ENCODE assay signal across 7 cellular contexts in genomic region chr5:127878174-127878750, GRCh38.
DNase-seq lines count a peak whose midpoint lies in the region; ATAC-seq and TF ChIP-seq lines count a peak whose summit lies in the region.

No MANE protein-coding gene starts in this region.

- H3K36me3 ChIP-seq in KMS-11 (ENCODE audit: insufficient read depth), result no peaks in the 10 kb centered on the region
- H3K36me3 ChIP-seq in SJCRH30, result no peaks in the 10 kb centered on the region
- no peaks in the 10 kb centered on the region for H3K36me3 ChIP-seq in smooth muscle cell (ENCODE audit: low read depth)

- WGBS in smooth muscle cell (ENCODE audit: low lambda C conversion rate), result 72% methylated on average over 4 of the region's 4 CpGs

- no peaks in the 10 kb centered on the region for H3K9me3 ChIP-seq in SJCRH30 (replicated peaks)
- no peaks in the 10 kb centered on the region for H3K9me3 ChIP-seq in smooth muscle cell (replicated peaks; ENCODE audit: low read depth)

- H2AFZ ChIP-seq in KMS-11 (ENCODE audit: low read depth) (no peak overlapping the region), smooth muscle cell (ENCODE audit: low read depth) (no peak overlapping the region)

- peak; percentile 67 for DNase-seq in ELR (ENCODE audit: low read depth)
- peak; percentile 61 to 72 for DNase-seq in SJCRH30
- DNase-seq in foreskin keratinocyte, result peak in 1 of 2 donors; percentile 52
- no peak for DNase-seq in smooth muscle cell (lab: John Stamatoyannopoulos, UW; ENCODE audit: unreplicated experiment)

- peak; percentile 47 for TF ChIP-seq CTCF in KMS-11 (conservative IDR thresholded peaks at IDR 0.05; ENCODE audit: low read depth, low read length)
- peak; percentile 81 for TF ChIP-seq CTCF in foreskin keratinocyte (conservative IDR thresholded peaks at IDR 0.05)
- peak; percentile 23 for TF ChIP-seq CTCF in smooth muscle cell (IDR thresholded peaks at IDR 0.05; ENCODE audit: borderline replicate concordance, insufficient read depth, poor library complexity, severe bottlenecking)

- H3F3A ChIP-seq in smooth muscle cell (ENCODE audit: low read depth), result no peaks in the 10 kb centered on the region

- H3K27ac ChIP-seq in KMS-11 (no peak overlapping the region), SJCRH30 (no peak overlapping the region), foreskin keratinocyte (no peak overlapping the region), smooth muscle cell (ENCODE audit: low read depth) (no peak overlapping the region)

- H3K27me3 ChIP-seq in KMS-11 (ENCODE audit: insufficient read depth, low read depth) (no peaks in the 10 kb centered on the region), SJCRH30 (no peaks in the 10 kb centered on the region), foreskin keratinocyte (no peaks in the 10 kb centered on the region), smooth muscle cell (ENCODE audit: low read depth) (no peaks in the 10 kb centered on the region)

- H3K4me1 ChIP-seq in KMS-11 (ENCODE audit: low read depth, poor library complexity, severe bottlenecking) (peaks cover 14% of the 10 kb centered on the region), SJCRH30 (no peaks in the 10 kb centered on the region), foreskin keratinocyte (no peaks in the 10 kb centered on the region), smooth muscle cell (ENCODE audit: low read depth) (peaks cover 4% of the 10 kb centered on the region)

- H3K4me3 ChIP-seq in KMS-11 (IDR thresholded peaks at IDR 0.05; ENCODE audit: insufficient read depth, low read depth, low read length) (no peak overlapping the region), SJCRH30 (no peak overlapping the region), smooth muscle cell (no peak overlapping the region)

- H3K4me2 ChIP-seq in KMS-11, result no peak overlapping the region
- no peak overlapping the region for H3K4me2 ChIP-seq in smooth muscle cell

- ATAC-seq in foreskin keratinocyte, result peak; percentile 89
- ATAC-seq in HG03457 (IDR thresholded peaks at IDR 0.05; ENCODE audit: unreplicated experiment), result no peak
- ATAC-seq in HG03469 (IDR thresholded peaks at IDR 0.05; ENCODE audit: unreplicated experiment), result no peak

- H3K79me2 ChIP-seq in KMS-11 (ENCODE audit: insufficient read depth, low read depth) (no peaks in the 10 kb centered on the region), smooth muscle cell (ENCODE audit: low read depth) (no peaks in the 10 kb centered on the region)

- H3K9ac ChIP-seq in KMS-11 (no peak overlapping the region), smooth muscle cell (ENCODE audit: low read depth) (no peak overlapping the region)

- H4K20me1 ChIP-seq in KMS-11 (ENCODE audit: insufficient read depth), result no peaks in the 10 kb centered on the region
- no peaks in the 10 kb centered on the region for H4K20me1 ChIP-seq in smooth muscle cell (ENCODE audit: low read depth)

Comparison
In these comparisons a context has a peak if more than half of its experiments do, and no peak if none do; other contexts are left out.
1. CTCF ChIP-seq: peak in every context shown above with its lines; median percentile 81 in foreskin keratinocyte; 47 in KMS-11; 23 in smooth muscle cell.